Comparison of ENCODE assay signal across 14 cellular contexts in genomic region chr7:56537952-56538351, GRCh38.
DNase-seq lines count a peak whose midpoint lies in the region; ATAC-seq and TF ChIP-seq lines count a peak whose summit lies in the region.
"Had no signal": no experiment of that assay in that cellular context is flagged by ENCODE, and none has a peak within 500 bp of the region (broad histone marks: within the 10 kb centered on the region; RNA-seq: fewer than 3 reads in every experiment).

No MANE protein-coding gene starts in this region.

- no peak overlapping the region for H3K18ac ChIP-seq in trophoblast cell (ENCODE audit: low read length)

- H4K91ac ChIP-seq in trophoblast cell (ENCODE audit: low read depth, low read length) = no peak overlapping the region

- no peak overlapping the region for H2BK12ac ChIP-seq in trophoblast cell (ENCODE audit: low read length)

- H3K9me3 ChIP-seq in body of pancreas (peaks cover 0 to 10% (median 0%) of the 10 kb centered on the region in 3 donors), trophoblast cell (ENCODE audit: insufficient read depth, low read depth, low read length) (peaks cover 54% of the 10 kb centered on the region), smooth muscle cell (replicated peaks; ENCODE audit: low read depth) (peaks cover 9% of the 10 kb centered on the region)

- H4K20me1 ChIP-seq in smooth muscle cell (ENCODE audit: low read depth) = no peaks in the 10 kb centered on the region

- H3K4me1 ChIP-seq in body of pancreas = no peaks in the 10 kb centered on the region
- no peaks in the 10 kb centered on the region for H3K4me1 ChIP-seq in trophoblast cell (ENCODE audit: control insufficient read depth in 1 of 2, insufficient read depth in 2 of 2, low read length in 2 of 2)
- H3K4me1 ChIP-seq in smooth muscle cell (ENCODE audit: low read depth) = no peaks in the 10 kb centered on the region

- WGBS in body of pancreas, 2 donors = 12 to 22% methylated on average over 15 to 19 of the region's 19 CpGs
- no CpG with 5 or more reads among the region's 19 CpGs for WGBS in trophoblast cell (ENCODE audit: extremely low coverage, insufficient coverage, insufficient read length)
- WGBS in smooth muscle cell (ENCODE audit: low lambda C conversion rate) = 92% methylated on average over 19 of the region's 19 CpGs

- H3K79me2 ChIP-seq in trophoblast cell (ENCODE audit: control insufficient read depth, insufficient read depth, low read length, poor library complexity) = no peaks in the 10 kb centered on the region
- H3K79me2 ChIP-seq in smooth muscle cell (ENCODE audit: low read depth) = no peaks in the 10 kb centered on the region

- H3F3A ChIP-seq in smooth muscle cell (ENCODE audit: low read depth) = no peaks in the 10 kb centered on the region

- H3K36me3 ChIP-seq in body of pancreas (replicated peaks in 1 of 2; ENCODE audit: insufficient read depth in 1 of 2, low read depth in 2 of 2) (no peaks in the 10 kb centered on the region), trophoblast cell (ENCODE audit: control insufficient read depth in 1 of 2, insufficient read depth in 2 of 2, low read length in 2 of 2) (no peaks in the 10 kb centered on the region), smooth muscle cell (ENCODE audit: low read depth) (no peaks in the 10 kb centered on the region)

- TF ChIP-seq CTCF in LNCaP clone FGC (IDR thresholded peaks at IDR 0.05; ENCODE audit: control insufficient read depth, extremely low read depth, insufficient read depth) = no peak
- TF ChIP-seq CTCF in body of pancreas (IDR thresholded peaks at IDR 0.05) = no peak
- no peak for TF ChIP-seq CTCF in smooth muscle cell (IDR thresholded peaks at IDR 0.05; ENCODE audit: borderline replicate concordance, insufficient read depth, poor library complexity, severe bottlenecking)

- no peak overlapping the region for H4K8ac ChIP-seq in trophoblast cell (ENCODE audit: low read depth, low read length)

- H3K23ac ChIP-seq in trophoblast cell (ENCODE audit: low read length) = no peak overlapping the region

- H2AFZ ChIP-seq in trophoblast cell (ENCODE audit: insufficient read depth, low read length, poor library complexity) (no peak overlapping the region), smooth muscle cell (ENCODE audit: low read depth) (no peak overlapping the region)

- peak in 2 of 3 donors; percentile 47 to 56 for TF ChIP-seq POLR2A in body of pancreas (IDR thresholded peaks at IDR 0.05)

- intact Hi-C loops in body of pancreas (cut with DNase I) = no loop called here

- H3K9ac ChIP-seq in trophoblast cell (ENCODE audit: low read length) (no peak overlapping the region), smooth muscle cell (ENCODE audit: low read depth) (no peak overlapping the region)

- no peak overlapping the region for H4K12ac ChIP-seq in trophoblast cell (ENCODE audit: low read depth, low read length)

- H3K27ac ChIP-seq in body of pancreas = peak overlapping the region in 2 of 4 donors; percentile 55 to 58
- H3K27ac ChIP-seq in trophoblast cell (ENCODE audit: low read depth, low read length) = no peak overlapping the region
- H3K27ac ChIP-seq in smooth muscle cell (ENCODE audit: low read depth) = no peak overlapping the region
- H3K27ac ChIP-seq: coronary artery had no signal

- no peak overlapping the region for H3K4ac ChIP-seq in trophoblast cell (ENCODE audit: low read depth, low read length)

- H3K27me3 ChIP-seq in body of pancreas (no peaks in the 10 kb centered on the region), trophoblast cell (ENCODE audit: insufficient read depth, low read length) (no peaks in the 10 kb centered on the region), smooth muscle cell (ENCODE audit: low read depth) (no peaks in the 10 kb centered on the region)

- H3K4me3 ChIP-seq in LNCaP clone FGC (ENCODE audit: low read depth, low read length) = peak overlapping the region; percentile 46
- H3K4me3 ChIP-seq in body of pancreas = peak overlapping the region in 1 of 2 donors; percentile 10
- peak overlapping the region; percentile 5 for H3K4me3 ChIP-seq in trophoblast cell (ENCODE audit: low read depth, low read length)
- H3K4me3 ChIP-seq in smooth muscle cell = no peak overlapping the region
- H3K4me3 ChIP-seq: coronary artery had no signal

- peak; percentile 27 for DNase-seq in COR-L47 (lab: John Stamatoyannopoulos, UW)
- peak; percentile 27 for DNase-seq in LNCaP clone FGC (ENCODE audit: low read depth)
- DNase-seq in body of pancreas = peak in 2 of 4 donors; percentile 68 to 69
- DNase-seq in trophoblast cell = peak in 1 of 2 donors; percentile 5
- DNase-seq in smooth muscle cell (lab: John Stamatoyannopoulos, UW; ENCODE audit: unreplicated experiment) = no peak
- DNase-seq in NCI-H2029 treated with DMSO at 0.1 percent for 48 hours (lab: John Stamatoyannopoulos, UW) = no peak
- DNase-seq: activated CD4-positive, alpha-beta T cell treated with anti-CD3 and anti-CD28 coated beads, Interleukin-2, amount 10 ng/mL, durations not matched to agents 24 days and 14 days; activated naive CD4-positive, alpha-beta T cell; H9; nephron progenitor cell; retina had no signal

- H3K4me2 ChIP-seq in trophoblast cell (ENCODE audit: low read length) (no peak overlapping the region), smooth muscle cell (no peak overlapping the region)

- H2AK5ac ChIP-seq in trophoblast cell (ENCODE audit: low read length) = no peak overlapping the region

- H3K14ac ChIP-seq in trophoblast cell (ENCODE audit: low read length) = no peak overlapping the region

- no peak overlapping the region for H2BK5ac ChIP-seq in trophoblast cell (ENCODE audit: low read depth, low read length, poor library complexity)

- ATAC-seq in body of pancreas = peak; percentile 83
- no peak for ATAC-seq in HG02642 (IDR thresholded peaks at IDR 0.05; ENCODE audit: poor library complexity, unreplicated experiment)
- ATAC-seq in HG03108 (IDR thresholded peaks at IDR 0.05; ENCODE audit: unreplicated experiment) = no peak

- no peak overlapping the region for H2BK120ac ChIP-seq in trophoblast cell (ENCODE audit: insufficient read depth, low read length, poor library complexity)

- H3K79me1 ChIP-seq in trophoblast cell (ENCODE audit: low read length) = no peaks in the 10 kb centered on the region

Comparison
In these comparisons a context has a peak if more than half of its experiments do, and no peak if none do; other contexts are left out.
1. DNase-seq: peak in COR-L47 (single experiment) and LNCaP clone FGC (single experiment); none in smooth muscle cell (single experiment) and NCI-H2029 treated with DMSO at 0.1 percent for 48 hours (single experiment).